In the genomic region with DNA sequence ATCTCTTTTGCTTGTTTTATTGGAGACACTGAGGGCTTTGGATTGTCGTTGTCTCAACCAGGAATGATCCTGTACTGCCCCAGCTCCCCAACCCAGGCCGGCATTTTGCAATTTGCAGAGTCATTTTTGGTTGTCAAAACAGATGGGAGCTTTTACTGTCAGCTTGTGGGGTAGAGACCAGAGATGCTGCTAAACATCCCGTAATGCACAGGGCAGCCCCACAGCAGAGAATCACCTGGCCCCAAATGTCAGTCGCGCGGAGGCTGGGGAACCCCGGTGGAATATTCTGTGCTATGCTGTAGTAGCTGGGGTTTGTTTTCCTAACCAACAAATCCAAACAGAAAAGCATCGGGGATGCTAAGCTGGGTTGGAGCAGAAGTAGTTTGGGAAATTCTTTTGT, we compare ENCODE assay signal across 27 cellular contexts.
DNase-seq lines count a peak whose midpoint lies in the region; ATAC-seq, FAIRE-seq and TF ChIP-seq lines count a peak whose summit lies in the region.
"Had no signal": no experiment of that assay in that cellular context is flagged by ENCODE, and none has a peak within 500 bp of the region (broad histone marks: within the 10 kb centered on the region; RNA-seq: fewer than 3 reads in every experiment).

No MANE protein-coding gene starts in this region.

- peak; percentile 45 for ATAC-seq in T-helper 17 cell
- peak; percentile 28; the same call in 1 of the 3 replicates for ATAC-seq in GM12878
- no peak for ATAC-seq in GM19397 (IDR thresholded peaks at IDR 0.05; ENCODE audit: unreplicated experiment)
- ATAC-seq: gastroesophageal sphincter, left colon, Panc1 had no signal

- H3K9me3 Mint-ChIP-seq in activated naive CD4-positive, alpha-beta T cell treated with anti-CD3 and anti-CD28 coated beads, Interleukin-2, amount 10 ng/mL, durations not matched to agents 7 days and 5 days: peaks cover 5% of the 10 kb centered on the region

- SMC1A ChIA-PET in GM12878 (lab: Charles Lee; ENCODE audit: uncharacterized antibody, unreplicated experiment): interaction anchor here (1.2 to 1.6 kb wide), 3 partner anchors 39 to 97 kb away, joined by 3 to 4 read pairs (median 3); no protein-coding TSS in a partner anchor

- no peaks in the 10 kb centered on the region for H3F3A ChIP-seq in MM.1S (ENCODE audit: insufficient read depth, low read length)

- H3K4me1 ChIP-seq in GM12878 (ENCODE audit: control insufficient read depth, insufficient read depth, low read length) (no peaks in the 10 kb centered on the region), MM.1S (ENCODE audit: low read length) (no peaks in the 10 kb centered on the region)
- H3K4me1 ChIP-seq: HAP-1 had no signal

- peaks cover 24% of the 10 kb centered on the region for H3K4me1 Mint-ChIP-seq in activated naive CD4-positive, alpha-beta T cell treated with anti-CD3 and anti-CD28 coated beads, Interleukin-2, amount 10 ng/mL, durations not matched to agents 7 days and 5 days
- peaks cover 8% of the 10 kb centered on the region for H3K4me1 Mint-ChIP-seq in T-helper 17 cell
- H3K4me1 Mint-ChIP-seq: central memory CD8-positive, alpha-beta T cell had no signal

- H4K20me1 ChIP-seq in GM12878 (ENCODE audit: control insufficient read depth, insufficient read depth): no peaks in the 10 kb centered on the region
- H4K20me1 ChIP-seq in MM.1S (ENCODE audit: insufficient read depth, low read length): no peaks in the 10 kb centered on the region

- intact Hi-C loops in GM12878 (cut with micrococcal nuclease; ENCODE audit: unreplicated experiment): no loop called here

- no peak for TF ChIP-seq POLR2A in GM12878 (IDR thresholded peaks at IDR 0.05; ENCODE audit: low read depth, low read length)

- peaks cover 2% of the 10 kb centered on the region for H3K36me3 Mint-ChIP-seq in activated naive CD4-positive, alpha-beta T cell treated with anti-CD3 and anti-CD28 coated beads, Interleukin-2, amount 10 ng/mL, durations not matched to agents 7 days and 5 days
- H3K36me3 Mint-ChIP-seq in T-helper 17 cell (ENCODE audit: low read depth): peaks cover 3% of the 10 kb centered on the region

- WGBS in GM12878 (ENCODE audit: insufficient coverage, insufficient replicate concordance, low lambda C conversion rate, missing lambda C conversion rate): 6% methylated on average over 8 of the region's 8 CpGs

- no peak overlapping the region for H3K9ac ChIP-seq in GM12878 (ENCODE audit: control insufficient read depth, insufficient read depth, low read length)
- no peak overlapping the region for H3K9ac ChIP-seq in MM.1S (ENCODE audit: low read length)

- in situ Hi-C loops in GM12878 (cut with MboI): no loop called here

- H3K9me3 ChIP-seq in T-helper 17 cell (ENCODE audit: control insufficient read depth, low read length, poor library complexity, severe bottlenecking) (no peaks in the 10 kb centered on the region), GM12878 (replicated peaks; ENCODE audit: control insufficient read depth, insufficient read depth, low read length) (no peaks in the 10 kb centered on the region), MM.1S (replicated peaks; ENCODE audit: insufficient read depth, low read length) (no peaks in the 10 kb centered on the region)
- H3K9me3 ChIP-seq: HAP-1 had no signal

- RAD21 ChIA-PET in GM12878 (lab: Charles Lee; ENCODE audit: unreplicated experiment): interaction anchor here (0.9 kb wide), 1 partner anchor 37 kb away, joined by 3 read pairs; no protein-coding TSS in a partner anchor

- FAIRE-seq in GM12878 (lab: Jason Lieb, UNC): no peak
- FAIRE-seq: GM18507 had no signal

- H3K27me3 ChIP-seq in GM12878 (replicated peaks in 1 of 2; ENCODE audit: control insufficient read depth in 2 of 2, insufficient read depth in 2 of 2, low read length in 1 of 2): no peaks in the 10 kb centered on the region
- H3K27me3 ChIP-seq in MM.1S (replicated peaks; ENCODE audit: insufficient read depth, low read length): no peaks in the 10 kb centered on the region
- H3K27me3 ChIP-seq: gastroesophageal sphincter, upper lobe of left lung had no signal

- H3K79me2 ChIP-seq in GM12878 (ENCODE audit: control insufficient read depth, insufficient read depth, low read length) (no peaks in the 10 kb centered on the region), MM.1S (ENCODE audit: low read length) (no peaks in the 10 kb centered on the region)

- peak; percentile 37 for DNase-seq in activated naive CD4-positive, alpha-beta T cell treated with Interleukin-2 at 50 U/mL for 16 hours
- DNase-seq in activated naive CD4-positive, alpha-beta T cell treated with anti-CD3 and anti-CD28 coated beads, Interleukin-2, amount 10 ng/mL, durations not matched to agents 7 days and 5 days: no peak
- no peak for DNase-seq in T-helper 17 cell
- no peak for DNase-seq in GM12878 (ENCODE audit: low read depth, low spot score)
- peak; percentile 31 to 45 for DNase-seq in stimulated activated CD4-positive, alpha-beta T cell treated with anti-CD3 and anti-CD28 coated beads, Interleukin-2, amount 100 ng/mL, for 24 hours
- no peak for DNase-seq in MM.1S
- DNase-seq in NCI-H2227 (lab: John Stamatoyannopoulos, UW; ENCODE audit: unreplicated experiment): no peak
- DNase-seq: ACHN, COR-L47, DMS79, GDM1, hippocampal formation, left colon, NCI-H1417 treated with DMSO at 0.1 percent for 48 hours, NCI-H2081, NCI-H226, NCI-H69, SHP77, T-helper 9 cell, upper lobe of left lung, WERI-Rb-1 had no signal

- H3K4me3 ChIP-seq in GM12878 (no peak overlapping the region), MM.1S (ENCODE audit: low read length) (no peak overlapping the region)
- H3K4me3 ChIP-seq: gastroesophageal sphincter, HAP-1, upper lobe of left lung had no signal

- H3K9me2 ChIP-seq in MM.1S (replicated peaks; ENCODE audit: insufficient read depth, low read length): no peaks in the 10 kb centered on the region

- no peak overlapping the region for H3K27ac Mint-ChIP-seq in activated naive CD4-positive, alpha-beta T cell treated with anti-CD3 and anti-CD28 coated beads, Interleukin-2, amount 10 ng/mL, durations not matched to agents 7 days and 5 days
- H3K27ac Mint-ChIP-seq in T-helper 17 cell: peak overlapping the region; percentile 30

- H3K36me3 ChIP-seq in GM12878 (ENCODE audit: control insufficient read depth in 2 of 2, insufficient read depth in 2 of 2, low read length in 1 of 2) (no peaks in the 10 kb centered on the region), MM.1S (replicated peaks; ENCODE audit: insufficient read depth, low read length) (no peaks in the 10 kb centered on the region)
- H3K36me3 ChIP-seq: gastroesophageal sphincter, HAP-1, upper lobe of left lung, WERI-Rb-1 had no signal

- no peak for TF ChIP-seq RAD21 in GM12878 (IDR thresholded peaks at IDR 0.05; ENCODE audit: insufficient read depth, low read depth, low read length)

- TF ChIP-seq EP300 in GM12878 (IDR thresholded peaks at IDR 0.05; ENCODE audit: borderline replicate concordance in 1 of 2, control insufficient read depth in 1 of 2, low read depth in 2 of 2, low read length in 2 of 2): no peak

- H3K4me2 ChIP-seq in GM12878 (ENCODE audit: control insufficient read depth, insufficient read depth): no peak overlapping the region
- no peak overlapping the region for H3K4me2 ChIP-seq in MM.1S (ENCODE audit: low read depth, low read length)

- H3K27me3 Mint-ChIP-seq in activated naive CD4-positive, alpha-beta T cell treated with anti-CD3 and anti-CD28 coated beads, Interleukin-2, amount 10 ng/mL, durations not matched to agents 7 days and 5 days: no peaks in the 10 kb centered on the region
- no peaks in the 10 kb centered on the region for H3K27me3 Mint-ChIP-seq in T-helper 17 cell

- POLR2A ChIA-PET in GM12878 (lab: Charles Lee): no interaction called here

- H3K27ac ChIP-seq in GM12878 (ENCODE audit: control insufficient read depth, insufficient read depth): no peak overlapping the region
- no peak overlapping the region for H3K27ac ChIP-seq in MM.1S (ENCODE audit: low read length)
- H3K27ac ChIP-seq: upper lobe of left lung, WERI-Rb-1 had no signal

- TF ChIP-seq CTCF in GM12878 (IDR thresholded peaks at IDR 0.05 in 2 of 3, conservative IDR thresholded peaks at IDR 0.05 in 1 of 3; ENCODE audit: control insufficient read depth in 2 of 3, extremely low read depth in 1 of 3, insufficient read depth in 1 of 3, low read depth in 3 of 3, low read length in 3 of 3) (no peak), MM.1S (IDR thresholded peaks at IDR 0.05; ENCODE audit: low read length) (no peak)

- CTCF ChIA-PET in activated naive CD4-positive, alpha-beta T cell treated with anti-CD3 and anti-CD28 coated beads, Interleukin-2, amount 10 ng/mL, durations not matched to agents 7 days and 5 days (lab: Charles Lee): interaction anchor here (1.4 kb wide), 1 partner anchor 12 kb away, joined by 3 read pairs; no protein-coding TSS in a partner anchor
- CTCF ChIA-PET in GM12878 (lab: Yijun Ruan, JAX): no interaction called here

- H2AFZ ChIP-seq in GM12878 (ENCODE audit: control insufficient read depth, low read depth, low read length) (no peak overlapping the region), MM.1S (ENCODE audit: low read length) (no peak overlapping the region)

- no TSS peak for BruUV-seq in GM12878 (replicated peaks; lab: Mats Ljungman, UMichigan)

- no peak overlapping the region for H3K4me3 Mint-ChIP-seq in activated naive CD4-positive, alpha-beta T cell treated with anti-CD3 and anti-CD28 coated beads, Interleukin-2, amount 10 ng/mL, durations not matched to agents 7 days and 5 days
- no peak overlapping the region for H3K4me3 Mint-ChIP-seq in T-helper 17 cell
- H3K4me3 Mint-ChIP-seq: central memory CD8-positive, alpha-beta T cell had no signal

TF ChIP-seq in GM12878, 131 proteins besides CTCF, POLR2A, EP300 and RAD21 (continues in another document):
- TF ChIP-seq IKZF2 (IDR thresholded peaks at IDR 0.05) (no peak), CBX3 (IDR thresholded peaks at IDR 0.05; ENCODE audit: borderline replicate concordance, low read depth) (no peak), MEF2A (IDR thresholded peaks at IDR 0.05; ENCODE audit: insufficient read depth, low read depth, low read length) (no peak), SUZ12 (IDR thresholded peaks at IDR 0.05; ENCODE audit: unreplicated experiment) (no peak), NFYA (IDR thresholded peaks at IDR 0.05; ENCODE audit: borderline replicate concordance, low read depth, low read length) (no peak), NBN (IDR thresholded peaks at IDR 0.05) (no peak), ZNF622 (IDR thresholded peaks at IDR 0.05) (no peak), FOXK2 (IDR thresholded peaks at IDR 0.05) (no peak), SIX5 (IDR thresholded peaks at IDR 0.05; ENCODE audit: low read depth, low read length, severe bottlenecking) (no peak), PML (IDR thresholded peaks at IDR 0.05; ENCODE audit: low read length) (no peak), CREB1 (IDR thresholded peaks at IDR 0.05; ENCODE audit: low read depth) (no peak), ATF7 (IDR thresholded peaks at IDR 0.05; ENCODE audit: low read depth) (no peak), HDAC6 (IDR thresholded peaks at IDR 0.05; ENCODE audit: unreplicated experiment) (no peak), HDAC2 (IDR thresholded peaks at IDR 0.05) (no peak)

Comparison
In these comparisons a context has a peak if more than half of its experiments do, and no peak if none do; other contexts are left out.
1. DNase-seq: peak in activated naive CD4-positive, alpha-beta T cell treated with Interleukin-2 at 50 U/mL for 16 hours (single experiment) and stimulated activated CD4-positive, alpha-beta T cell treated with anti-CD3 and anti-CD28 coated beads, Interleukin-2, amount 100 ng/mL, for 24 hours (2 of 2); none in activated naive CD4-positive, alpha-beta T cell treated with anti-CD3 and anti-CD28 coated beads, Interleukin-2, amount 10 ng/mL, durations not matched to agents 7 days and 5 days (single experiment), T-helper 17 cell (0 of 3), GM12878 (single experiment), MM.1S (single experiment) and NCI-H2227 (single experiment).